In genomic region chr16:20382202-20382948, GRCh38 we compare ENCODE assay signal across 15 cellular contexts. TPM values are rescaled to one million over a fixed set of nuclear protein-coding genes. Genes with fewer than 3 reads are reported as not detected.
A peak's percentile ranks its signal among the peaks of the same experiment; 100 is the strongest.
DNase-seq lines count a peak whose midpoint lies in the region; ATAC-seq and TF ChIP-seq lines count a peak whose summit lies in the region.
"Had no signal": no experiment of that assay in that cellular context is flagged by ENCODE, and none has a peak within 500 bp of the region (broad histone marks: within the 10 kb centered on the region; RNA-seq: fewer than 3 reads in every experiment).

No MANE protein-coding gene starts in this region.

- no peak for TF ChIP-seq CTCF in A673 (conservative IDR thresholded peaks at IDR 0.05; ENCODE audit: low read depth, low read length)
- TF ChIP-seq CTCF in NB4 (IDR thresholded peaks at IDR 0.05; ENCODE audit: low read depth, low read length): no peak
- TF ChIP-seq CTCF in body of pancreas (IDR thresholded peaks at IDR 0.05): no peak

- ATAC-seq in body of pancreas (no peak), HG02759 (IDR thresholded peaks at IDR 0.05; ENCODE audit: unreplicated experiment) (no peak)

- H3K36me3 ChIP-seq in A673 (ENCODE audit: insufficient read depth, low read length, poor library complexity, severe bottlenecking): no peaks in the 10 kb centered on the region
- H3K36me3 ChIP-seq in body of pancreas (replicated peaks in 1 of 2; ENCODE audit: insufficient read depth in 1 of 2, low read depth in 2 of 2): no peaks in the 10 kb centered on the region
- no peaks in the 10 kb centered on the region for H3K36me3 ChIP-seq in GM23248 (ENCODE audit: low read depth)
- H3K36me3 ChIP-seq: BE2C had no signal

- H3K4me1 ChIP-seq in A673 (ENCODE audit: insufficient read depth, low read length, poor library complexity, severe bottlenecking) (no peaks in the 10 kb centered on the region), body of pancreas (peaks cover 41% of the 10 kb centered on the region), GM23248 (ENCODE audit: insufficient read depth) (no peaks in the 10 kb centered on the region)
- H3K4me1 ChIP-seq: BE2C, Caco-2 had no signal

- intact Hi-C loops in A673 (cut with micrococcal nuclease; ENCODE audit: unreplicated experiment) (loop anchor here (2.0 to 10.0 kb wide), 3 partner anchors 476 to 818 kb away; no protein-coding TSS in a partner anchor), body of pancreas (cut with DNase I) (no loop called here)

- POLR2A ChIA-PET in A673 (lab: Charles Lee; ENCODE audit: low non-redundant PET): no interaction called here

- in situ Hi-C loops in SK-MEL-5 (cut with HindIII; ENCODE audit: low pct_unique_long_range_greater_than_20kb, low sequenced_read_pairs) (no loop called here), GM23248 (cut with MboI) (loop anchor here (5.0 kb wide), 1 partner anchor 475 kb away; no protein-coding TSS in a partner anchor)

- no peak overlapping the region for H2AFZ ChIP-seq in GM23248

- H3K4me3 ChIP-seq in A673 (ENCODE audit: low read depth, low read length, poor library complexity, severe bottlenecking) (no peak overlapping the region), NB4 (ENCODE audit: low read depth, low read length) (no peak overlapping the region), body of pancreas (no peak overlapping the region), GM23248 (no peak overlapping the region)

- 86 to 90% methylated on average over 7 of the region's 7 CpGs for WGBS in body of pancreas, 2 donors
- WGBS in GM23248 (ENCODE audit: low coverage in 1 of 2, low lambda C conversion rate in 2 of 2, missing lambda C conversion rate in 2 of 2), 2 experiments: 66 to 68% methylated on average over 7 of the region's 7 CpGs

- CTCF ChIA-PET in A673 (lab: Charles Lee): interaction anchor here (3.6 kb wide), 1 partner anchor 475 kb away, joined by 43 read pairs; no protein-coding TSS in a partner anchor

- H3K9me3 ChIP-seq in A673 (ENCODE audit: low read depth, low read length, poor library complexity, severe bottlenecking) (no peaks in the 10 kb centered on the region), body of pancreas (no peaks in the 10 kb centered on the region), GM23248 (ENCODE audit: low read depth) (no peaks in the 10 kb centered on the region)
- H3K9me3 ChIP-seq: BE2C, Caco-2 had no signal

- no peaks in the 10 kb centered on the region for H3F3A ChIP-seq in GM23248 (ENCODE audit: insufficient read depth)

- H3K4me2 ChIP-seq in GM23248 (ENCODE audit: unreplicated experiment): no peak overlapping the region

- peaks cover 7% of the 10 kb centered on the region for H3K27me3 ChIP-seq in A673 (replicated peaks; ENCODE audit: insufficient read depth, low read depth, low read length, poor library complexity)
- H3K27me3 ChIP-seq in body of pancreas: no peaks in the 10 kb centered on the region
- no peaks in the 10 kb centered on the region for H3K27me3 ChIP-seq in GM23248 (replicated peaks; ENCODE audit: insufficient read depth)
- H3K27me3 ChIP-seq: BE2C had no signal

- peak; percentile 4 for DNase-seq in A673 (ENCODE audit: low spot score)
- peak; percentile 16 for DNase-seq in NB4 (ENCODE audit: low read depth)
- peak; percentile 2 for DNase-seq in SK-MEL-5 (ENCODE audit: low read depth, low spot score)
- DNase-seq in body of pancreas: no peak
- DNase-seq in GM23248: no peak
- DNase-seq in HuH-7.5 (ENCODE audit: low spot score): no peak
- no peak for DNase-seq in SHP77 (lab: John Stamatoyannopoulos, UW)
- DNase-seq: ACHN; BE2C; Caco-2; CD4-positive, CD25-positive, alpha-beta regulatory T cell; HCEC 1CT; HFFc6 had no signal

- no peak overlapping the region for H3K9ac ChIP-seq in GM23248

- H3K27ac ChIP-seq in A673 (ENCODE audit: low read depth, low read length, poor library complexity, severe bottlenecking): no peak overlapping the region
- peak overlapping the region in 3 of 4 donors; percentile 15 to 49 (median 36) for H3K27ac ChIP-seq in body of pancreas
- H3K27ac ChIP-seq in GM23248: no peak overlapping the region

- H3K79me2 ChIP-seq in GM23248 (ENCODE audit: insufficient read depth): no peaks in the 10 kb centered on the region

- BruUV-seq in A673 (replicated peaks; lab: Mats Ljungman, UMichigan): no TSS peak

- no peak for TF ChIP-seq POLR2A in NB4 (IDR thresholded peaks at IDR 0.05; ENCODE audit: extremely low read depth, insufficient read length)
- TF ChIP-seq POLR2A in body of pancreas (IDR thresholded peaks at IDR 0.05): no peak

- H4K20me1 ChIP-seq in GM23248 (ENCODE audit: insufficient read depth): no peaks in the 10 kb centered on the region

- no peaks in the 10 kb centered on the region for H3K9me2 ChIP-seq in GM23248 (ENCODE audit: insufficient read depth)

RNA-seq across cellular contexts. Expression of gene PDILT, which starts 22.2 kb away (rescaled TPM):
- total RNA-seq in A673 (2021) (not detected in 2 replicates), body of pancreas (not detected)
- total RNA-seq in SK-MEL-5 (2014; rRNA removed; shearing (Covaris generic)): not detected in 2 replicates
- polyA plus RNA-seq in SK-MEL-5 (2015; cell fraction: cytosol; rRNA removed): not detected in 2 replicates
- not detected in 2 replicates for polyA plus RNA-seq in SK-MEL-5 (2015; cell fraction: nucleus; rRNA removed)
- total RNA-seq in GM23248 (2014; rRNA removed; shearing (Covaris generic)): not detected in 2 replicates
- polyA plus RNA-seq in GM23248 (2016; fragmentation: Nextera tagmentation; extraction: Ambion mirVana): not detected in 2 replicates
- total RNA-seq: A172; Caco-2; CD4-positive, CD25-positive, alpha-beta regulatory T cell; HFFc6 had no signal
- polyA plus RNA-seq: CD4-positive, CD25-positive, alpha-beta regulatory T cell had no signal

RNA-seq across cellular contexts. Expression of gene ACSM5, which starts 27.0 kb away (rescaled TPM):
- total RNA-seq in A673 (2021) (not detected in 2 replicates), body of pancreas (10 to 100 TPM in 1 of 2 donors, 1 to 10 TPM in 1; 2.3 to 11.5 TPM)
- not detected in 2 replicates for total RNA-seq in SK-MEL-5 (2014; rRNA removed; shearing (Covaris generic))
- polyA plus RNA-seq in SK-MEL-5 (2015; cell fraction: cytosol; rRNA removed): not detected in 2 replicates
- polyA plus RNA-seq in SK-MEL-5 (2015; cell fraction: nucleus; rRNA removed): not detected in 2 replicates
- total RNA-seq in GM23248 (2014; rRNA removed; shearing (Covaris generic)): not detected in 2 replicates
- polyA plus RNA-seq in GM23248 (2016; fragmentation: Nextera tagmentation; extraction: Ambion mirVana): not detected in 2 replicates
- total RNA-seq: A172; Caco-2; CD4-positive, CD25-positive, alpha-beta regulatory T cell; HFFc6 had no signal
- polyA plus RNA-seq: CD4-positive, CD25-positive, alpha-beta regulatory T cell had no signal

RNA-seq across cellular contexts. Expression of gene UMOD, which starts 29.9 kb away (rescaled TPM):
- total RNA-seq in A673 (2021) (not detected in 2 replicates), body of pancreas (10 to 100 TPM; 12.7 to 31.3 TPM)
- total RNA-seq in SK-MEL-5 (2014; rRNA removed; shearing (Covaris generic)): not detected in 2 replicates
- polyA plus RNA-seq in SK-MEL-5 (2015; cell fraction: cytosol; rRNA removed): not detected in 2 replicates
- not detected in 2 replicates for polyA plus RNA-seq in SK-MEL-5 (2015; cell fraction: nucleus; rRNA removed)
- not detected in 2 replicates for total RNA-seq in GM23248 (2014; rRNA removed; shearing (Covaris generic))
- not detected in 2 replicates for polyA plus RNA-seq in GM23248 (2016; fragmentation: Nextera tagmentation; extraction: Ambion mirVana)
- total RNA-seq: A172; Caco-2; CD4-positive, CD25-positive, alpha-beta regulatory T cell; HFFc6 had no signal
- polyA plus RNA-seq: CD4-positive, CD25-positive, alpha-beta regulatory T cell had no signal

RNA-seq across cellular contexts. Expression of gene GP2, which starts 55.1 kb away (rescaled TPM):
- total RNA-seq in A673 (2021) (not detected in 2 replicates), body of pancreas (over 10,000 TPM; 12,053 to 14,662 TPM)
- total RNA-seq in SK-MEL-5 (2014; rRNA removed; shearing (Covaris generic)): not detected in 2 replicates
- polyA plus RNA-seq in SK-MEL-5 (2015; cell fraction: cytosol; rRNA removed): not detected in 2 replicates
- polyA plus RNA-seq in SK-MEL-5 (2015; cell fraction: nucleus; rRNA removed): not detected in 2 replicates
- not detected in 2 replicates for total RNA-seq in GM23248 (2014; rRNA removed; shearing (Covaris generic))
- not detected in 2 replicates for polyA plus RNA-seq in GM23248 (2016; fragmentation: Nextera tagmentation; extraction: Ambion mirVana)
- total RNA-seq: A172; Caco-2; CD4-positive, CD25-positive, alpha-beta regulatory T cell; HFFc6 had no signal
- polyA plus RNA-seq: CD4-positive, CD25-positive, alpha-beta regulatory T cell had no signal

Comparison
In these comparisons a context has a peak if more than half of its experiments do, and no peak if none do; other contexts are left out.
1. DNase-seq: peak in A673 (single experiment), NB4 (single experiment) and SK-MEL-5 (single experiment); none in body of pancreas (0 of 4), GM23248 (single experiment), HuH-7.5 (single experiment) and SHP77 (0 of 2).
2. H3K27ac ChIP-seq: peak in body of pancreas (3 of 4); none in A673 (single experiment) and GM23248 (single experiment).
3. RNA of gene UMOD, which starts 29.9 kb away (total RNA-seq): 12.7 to 31.3 TPM in body of pancreas; not detected in A673, not detected in SK-MEL-5 and not detected in GM23248; every median in the first group is over 10 times any median in the second.